ENCODE assay signal across 1 cellular context in genomic region chr20:16729565-16730460, GRCh38.
TF ChIP-seq lines count a peak whose summit lies in the region.

SNRPB2 (plus strand) TSS chr20:16730026; CDS start chr20:16731703, 1,677 bp downstream.

TF ChIP-seq in GM12878, 131 proteins besides CTCF, POLR2A, EP300 and RAD21 (continued from another document and continues in another):
- TF ChIP-seq CUX1 (IDR thresholded peaks at IDR 0.05; ENCODE audit: insufficient replicate concordance, low read depth, low read length) (peak; percentile 100), RB1 (IDR thresholded peaks at IDR 0.05; ENCODE audit: borderline replicate concordance) (no peak), PAX8 (IDR thresholded peaks at IDR 0.05) (no peak), ATF7 (IDR thresholded peaks at IDR 0.05; ENCODE audit: low read depth) (no peak; the same call in 1 of the 2 replicates), IKZF2 (IDR thresholded peaks at IDR 0.05) (peak in 1 of 2 experiments; percentile 25; a peak in 1 of 4 replicates), TARDBP (IDR thresholded peaks at IDR 0.05; ENCODE audit: borderline replicate concordance) (peak; percentile 94), RBBP5 (conservative IDR thresholded peaks at IDR 0.05) (no peak), FOXK2 (IDR thresholded peaks at IDR 0.05) (peak; percentile 85), EZH2 (IDR thresholded peaks at IDR 0.05; ENCODE audit: borderline replicate concordance, control insufficient read depth, low read depth, low read length) (no peak), LARP7 (IDR thresholded peaks at IDR 0.05) (peak; percentile 26; the same call in 1 of the 2 replicates), ELK1 (IDR thresholded peaks at IDR 0.05; ENCODE audit: low read depth, low read length) (peak; percentile 99), IRF4 (IDR thresholded peaks at IDR 0.05; ENCODE audit: low read depth, low read length) (peak; percentile 72; the same call in 1 of the 2 replicates), NR2C1 (IDR thresholded peaks at IDR 0.05) (peak; percentile 68), CEBPZ (IDR thresholded peaks at IDR 0.05; ENCODE audit: low read depth, low read length) (peak; percentile 84), BCLAF1 (IDR thresholded peaks at IDR 0.05) (no peak), TCF3 (IDR thresholded peaks at IDR 0.05; ENCODE audit: borderline replicate concordance, insufficient read depth, low read depth, low read length) (no peak; the same call in 1 of the 2 replicates), ETV6 (conservative IDR thresholded peaks at IDR 0.05 in 1 of 2, IDR thresholded peaks at IDR 0.05 in 1 of 2; ENCODE audit: borderline replicate concordance in 1 of 2, low read depth in 1 of 2) (peak in 1 of 2 experiments; percentile 77; a peak in 2 of 4 replicates), YBX1 (IDR thresholded peaks at IDR 0.05) (no peak), ATF2 (IDR thresholded peaks at IDR 0.05; ENCODE audit: low read length) (no peak), CBFB (IDR thresholded peaks at IDR 0.05; ENCODE audit: low read depth) (peak; percentile 71; the same call in 1 of the 2 replicates), ZBTB40 (IDR thresholded peaks at IDR 0.05; ENCODE audit: borderline replicate concordance) (peak; percentile 96), ZNF384 (IDR thresholded peaks at IDR 0.05; ENCODE audit: borderline replicate concordance, low read depth, low read length) (no peak), BCL3 (IDR thresholded peaks at IDR 0.05; ENCODE audit: borderline replicate concordance, insufficient read depth, low read depth, low read length, poor library complexity, severe bottlenecking) (no peak), HDAC6 (IDR thresholded peaks at IDR 0.05; ENCODE audit: unreplicated experiment) (peak; percentile 39), IKZF1 (conservative IDR thresholded peaks at IDR 0.05) (peak; percentile 94), SUZ12 (IDR thresholded peaks at IDR 0.05; ENCODE audit: unreplicated experiment) (no peak), BACH1 (IDR thresholded peaks at IDR 0.05; ENCODE audit: borderline replicate concordance) (peak; percentile 21; the same call in 1 of the 2 replicates), POU2F2 (IDR thresholded peaks at IDR 0.05; ENCODE audit: borderline replicate concordance, low read depth, low read length) (peak; percentile 77; the same call in 1 of the 3 replicates), CBX3 (IDR thresholded peaks at IDR 0.05; ENCODE audit: borderline replicate concordance, low read depth) (no peak), KDM1A (IDR thresholded peaks at IDR 0.05; ENCODE audit: borderline replicate concordance) (no peak), SREBF1 (IDR thresholded peaks at IDR 0.05; ENCODE audit: low read length) (no peak), ZNF207 (IDR thresholded peaks at IDR 0.05; ENCODE audit: borderline replicate concordance) (peak; percentile 86; the same call in 1 of the 2 replicates), CHD4 (IDR thresholded peaks at IDR 0.05) (no peak), RCOR1 (conservative IDR thresholded peaks at IDR 0.05; ENCODE audit: low read depth, low read length) (no peak), MTA3 (IDR thresholded peaks at IDR 0.05; ENCODE audit: borderline replicate concordance, low read length) (no peak; the same call in 1 of the 2 replicates), HDAC2 (IDR thresholded peaks at IDR 0.05) (no peak), NBN (IDR thresholded peaks at IDR 0.05) (peak; percentile 93), DPF2 (IDR thresholded peaks at IDR 0.05) (no peak; the same call in 1 of the 2 replicates), ZNF24 (IDR thresholded peaks at IDR 0.05) (0 out of 2 replicates have a peak, but pooled peaks have one; percentile 18), NFXL1 (IDR thresholded peaks at IDR 0.05; ENCODE audit: borderline replicate concordance) (no peak), ZNF217 (IDR thresholded peaks at IDR 0.05) (peak; percentile 49; the same call in 1 of the 2 replicates), CREB1 (IDR thresholded peaks at IDR 0.05; ENCODE audit: low read depth) (peak; percentile 98), MYB (IDR thresholded peaks at IDR 0.05; ENCODE audit: borderline replicate concordance, low read depth, low read length) (no peak), ESRRA (IDR thresholded peaks at IDR 0.05; ENCODE audit: low read length) (peak; percentile 93), RUNX3 (IDR thresholded peaks at IDR 0.05; ENCODE audit: low read length) (peak; percentile 51), JUND (IDR thresholded peaks at IDR 0.05; ENCODE audit: low read depth, low read length) (0 out of 2 replicates have a peak, but pooled peaks have one; percentile 43)
